Comparison of ENCODE assay signal across 13 cellular contexts in genomic region chr19:5631511-5632240, GRCh38. TPM values are rescaled to one million over a fixed set of nuclear protein-coding genes. Genes with fewer than 3 reads are reported as not detected.
DNase-seq lines count a peak whose midpoint lies in the region; ATAC-seq, FAIRE-seq and TF ChIP-seq lines count a peak whose summit lies in the region.
"Had no signal": no experiment of that assay in that cellular context is flagged by ENCODE, and none has a peak within 500 bp of the region (broad histone marks: within the 10 kb centered on the region; RNA-seq: fewer than 3 reads in every experiment).

No MANE protein-coding gene starts in this region.

- H3K4me3 ChIP-seq in fibroblast of pulmonary artery (replicated peaks; ENCODE audit: low read depth, low read length) (no peak overlapping the region), esophagus squamous epithelium (peak overlapping the region in 1 of 4 donors; percentile 27)
- H3K4me3 ChIP-seq: HAP-1, hepatocyte had no signal

- TF ChIP-seq CTCF in fibroblast of pulmonary artery (IDR thresholded peaks at IDR 0.05; ENCODE audit: low read length, missing control alignments) (no peak), omental fat pad (IDR thresholded peaks at IDR 0.05) (no peak), esophagus squamous epithelium (IDR thresholded peaks at IDR 0.05) (no peak)

- 59 to 65% methylated on average over 9 of the region's 9 CpGs for WGBS in esophagus squamous epithelium, 2 donors

- FAIRE-seq in GM12891 (lab: Jason Lieb, UNC): no peak
- FAIRE-seq: TTC549 had no signal

- intact Hi-C loops in esophagus squamous epithelium (cut with DNase I): no loop called here

- H3K27me3 ChIP-seq in esophagus squamous epithelium: no peaks in the 10 kb centered on the region
- H3K27me3 ChIP-seq: hepatocyte had no signal

- peak overlapping the region in 2 of 4 donors; percentile 40 to 70 for H3K27ac ChIP-seq in esophagus squamous epithelium
- H3K27ac ChIP-seq: hepatocyte had no signal

- peak; percentile 15 for ATAC-seq in omental fat pad (ENCODE audit: low FRiP score)
- no peak for ATAC-seq in GM21360 (IDR thresholded peaks at IDR 0.05; ENCODE audit: unreplicated experiment)

- peaks cover 7 to 55% (median 15%) of the 10 kb centered on the region in 3 donors for H3K36me3 ChIP-seq in esophagus squamous epithelium

- peak; percentile 15 for DNase-seq in AG08395 (ENCODE audit: low spot score)
- DNase-seq in fibroblast of pulmonary artery (ENCODE audit: low read depth): peak; percentile 35
- no peak for DNase-seq in omental fat pad (ENCODE audit: low spot score)
- no peak for DNase-seq in esophagus squamous epithelium (lab: John Stamatoyannopoulos, UW)
- DNase-seq in middle frontal gyrus (ENCODE audit: extremely low spot score, low spot score): no peak
- DNase-seq in GM12891 (ENCODE audit: insufficient read length, low spot score): no peak
- DNase-seq: AML-193, Kasumi-1 had no signal

- H3K9me3 ChIP-seq in esophagus squamous epithelium: no peaks in the 10 kb centered on the region
- H3K9me3 ChIP-seq: HAP-1 had no signal

- no peak for TF ChIP-seq POLR2A in esophagus squamous epithelium (IDR thresholded peaks at IDR 0.05)
- TF ChIP-seq POLR2A in GM12891 (IDR thresholded peaks at IDR 0.05; ENCODE audit: low read depth, low read length): no peak

- peaks cover 21 to 95% (median 38%) of the 10 kb centered on the region in 3 donors for H3K4me1 ChIP-seq in esophagus squamous epithelium
- H3K4me1 ChIP-seq: HAP-1 had no signal

TF ChIP-seq in PFSK-1, 5 proteins besides CTCF, POLR2A, EP300 and RAD21:
- TF ChIP-seq POLR2AphosphoS5 (IDR thresholded peaks at IDR 0.05; ENCODE audit: low read depth, low read length): 0 out of 2 replicates have a peak, but pooled peaks have one; percentile 20
- TF ChIP-seq FOXP2 (optimal IDR thresholded peaks at IDR 0.05; ENCODE audit: borderline replicate concordance, extremely low read depth, extremely low read length, insufficient read depth): no peak

TF ChIP-seq in GM12891, 5 proteins besides CTCF, POLR2A, EP300 and RAD21:
- TF ChIP-seq POLR2AphosphoS5 (IDR thresholded peaks at IDR 0.05; ENCODE audit: low read depth, low read length) (no peak), SPI1 (IDR thresholded peaks at IDR 0.05; ENCODE audit: low read depth, low read length) (no peak), POU2F2 (IDR thresholded peaks at IDR 0.05; ENCODE audit: low read depth, low read length) (no peak), TAF1 (IDR thresholded peaks at IDR 0.05; ENCODE audit: low read depth, low read length) (no peak), PAX5 (IDR thresholded peaks at IDR 0.05; ENCODE audit: insufficient read depth, low read length, severe bottlenecking) (no peak)

RNA-seq across cellular contexts. Expression of gene SAFB, which starts 8.8 kb away (rescaled TPM):
- 139 TPM for polyA plus RNA-seq in PFSK-1 (2012; ENCODE audit: insufficient read length, low read depth)
- 100 to 1,000 TPM in 2 of 4 donors, 10 to 100 TPM in 2; 56.7 to 139 (median 86.9) TPM for total RNA-seq in omental fat pad
- total RNA-seq in esophagus squamous epithelium: 10 to 100 TPM; 40.5 to 80.1 (median 59.2) TPM
- polyA plus RNA-seq in GM12891 (2012; ENCODE audit: low read depth, missing spikeins): 52.4 TPM

RNA-seq across cellular contexts. Expression of gene SAFB2, which starts 9.1 kb away (rescaled TPM):
- polyA plus RNA-seq in PFSK-1 (2012; ENCODE audit: insufficient read length, low read depth): 110 TPM
- total RNA-seq in omental fat pad (10 to 100 TPM; 32.0 to 77.9 (median 51.1) TPM), esophagus squamous epithelium (10 to 100 TPM; 11.6 to 47.3 (median 32.1) TPM)
- 33.3 TPM for polyA plus RNA-seq in GM12891 (2012; ENCODE audit: low read depth, missing spikeins)

RNA-seq across cellular contexts. Expression of gene MICOS13, which starts 48.6 kb away (rescaled TPM):
- polyA plus RNA-seq in PFSK-1 (2012; ENCODE audit: insufficient read length, low read depth): 118 TPM
- total RNA-seq in omental fat pad: 10 to 100 TPM; 24.4 to 54.6 (median 40.5) TPM
- total RNA-seq in esophagus squamous epithelium: 10 to 100 TPM; 34.0 to 76.3 (median 48.8) TPM
- polyA plus RNA-seq in GM12891 (2012; ENCODE audit: low read depth, missing spikeins): 61.8 TPM

RNA-seq across cellular contexts. Expression of gene HSD11B1L, which starts 49.2 kb away (rescaled TPM):
- 15.5 TPM for polyA plus RNA-seq in PFSK-1 (2012; ENCODE audit: insufficient read length, low read depth)
- 1 to 10 TPM; 4.3 to 9.5 (median 7.8) TPM for total RNA-seq in omental fat pad
- 1 to 10 TPM; 1.9 to 9.4 (median 8.3) TPM for total RNA-seq in esophagus squamous epithelium
- polyA plus RNA-seq in GM12891 (2012; ENCODE audit: low read depth, missing spikeins): 2.5 TPM

RNA-seq across cellular contexts. Expression of gene RPL36, which starts 58.4 kb away (rescaled TPM):
- 4,214 TPM for polyA plus RNA-seq in PFSK-1 (2012; ENCODE audit: insufficient read length, low read depth)
- total RNA-seq in omental fat pad: 100 to 1,000 TPM; 663 to 804 (median 703) TPM
- 1,000 to 10,000 TPM in 2 of 4 donors, 100 to 1,000 TPM in 2; 572 to 1,565 (median 1,059) TPM for total RNA-seq in esophagus squamous epithelium
- 3,116 TPM for polyA plus RNA-seq in GM12891 (2012; ENCODE audit: low read depth, missing spikeins)

Comparison
In these comparisons a context has a peak if more than half of its experiments do, and no peak if none do; other contexts are left out.
1. DNase-seq: peak in AG08395 (single experiment) and fibroblast of pulmonary artery (single experiment); none in omental fat pad (single experiment), esophagus squamous epithelium (single experiment), middle frontal gyrus (single experiment) and GM12891 (single experiment).